Comparison of ENCODE assay signal across 1 cellular context in genomic region chr19:35380450-35381124, GRCh38.
TF ChIP-seq lines count a peak whose summit lies in the region.

No MANE protein-coding gene starts in this region.

TF ChIP-seq in HepG2, 621 proteins besides CTCF, POLR2A, EP300 and RAD21 (continued from another document and continues in another):
- peak; percentile 86; the same call in 1 of the 2 replicates for TF ChIP-seq TEF (CRISPR knock-in tag; IDR thresholded peaks at IDR 0.05)
- no peak for TF ChIP-seq LCORL (IDR thresholded peaks at IDR 0.05)
- peak; percentile 67; the same call in 1 of the 2 replicates for TF ChIP-seq LCORL (CRISPR knock-in tag; IDR thresholded peaks at IDR 0.05)
- peak; percentile 22; the same call in 1 of the 2 replicates for TF ChIP-seq ZNF317 (CRISPR knock-in tag; IDR thresholded peaks at IDR 0.05)
- peak; percentile 60; the same call in 1 of the 2 replicates for TF ChIP-seq RXRA (CRISPR knock-in tag; IDR thresholded peaks at IDR 0.05)
- TF ChIP-seq ZNF576 (CRISPR knock-in tag; IDR thresholded peaks at IDR 0.05), result no peak
- no peak for TF ChIP-seq REST (IDR thresholded peaks at IDR 0.05; ENCODE audit: borderline replicate concordance in 1 of 2, low read depth in 1 of 2, low read length in 2 of 2)
- 0 out of 2 replicates have a peak, but pooled peaks have one; percentile 33 for TF ChIP-seq ZNF12 (CRISPR knock-in tag; IDR thresholded peaks at IDR 0.05)
- TF ChIP-seq KAT8 (CRISPR knock-in tag; IDR thresholded peaks at IDR 0.05), result peak; percentile 48
- no peak; the same call in 1 of the 2 replicates for TF ChIP-seq FOXK1 (CRISPR knock-in tag; IDR thresholded peaks at IDR 0.05; ENCODE audit: borderline replicate concordance, low read depth)
- no peak; the same call in 1 of the 2 replicates for TF ChIP-seq ZNF350 (CRISPR knock-in tag; IDR thresholded peaks at IDR 0.05; ENCODE audit: borderline replicate concordance, low read depth)
- TF ChIP-seq SIN3B (IDR thresholded peaks at IDR 0.05; ENCODE audit: low read length), result no peak
- no peak for TF ChIP-seq ZNF180 (CRISPR knock-in tag; IDR thresholded peaks at IDR 0.05; ENCODE audit: borderline replicate concordance, low read depth)
- TF ChIP-seq BORCS8-MEF2B (CRISPR knock-in tag; IDR thresholded peaks at IDR 0.05), result no peak
- peak; percentile 51; the same call in 1 of the 2 replicates for TF ChIP-seq NCOA2 (CRISPR knock-in tag; IDR thresholded peaks at IDR 0.05)
- TF ChIP-seq ZNF558 (CRISPR knock-in tag; IDR thresholded peaks at IDR 0.05; ENCODE audit: borderline replicate concordance), result no peak
- TF ChIP-seq ZXDC (CRISPR knock-in tag; IDR thresholded peaks at IDR 0.05), result no peak
- no peak for TF ChIP-seq TRIM24 (CRISPR knock-in tag; IDR thresholded peaks at IDR 0.05)
- no peak for TF ChIP-seq MED8 (CRISPR knock-in tag; IDR thresholded peaks at IDR 0.05; ENCODE audit: insufficient replicate concordance)
- TF ChIP-seq TARDBP (CRISPR knock-in tag; IDR thresholded peaks at IDR 0.05), result peak; percentile 38; the same call in 1 of the 2 replicates
- no peak for TF ChIP-seq HOXA9 (CRISPR knock-in tag; IDR thresholded peaks at IDR 0.05; ENCODE audit: borderline replicate concordance)
- TF ChIP-seq ZBTB38 (CRISPR knock-in tag; IDR thresholded peaks at IDR 0.05), result no peak
- TF ChIP-seq SP1 (IDR thresholded peaks at IDR 0.05), result no peak
- no peak for TF ChIP-seq SP1 (CRISPR knock-in tag; IDR thresholded peaks at IDR 0.05)
- TF ChIP-seq MEIS1 (CRISPR knock-in tag; IDR thresholded peaks at IDR 0.05; ENCODE audit: borderline replicate concordance), result 0 out of 2 replicates have a peak, but pooled peaks have one; percentile 60
- no peak for TF ChIP-seq ZNF138 (CRISPR knock-in tag; IDR thresholded peaks at IDR 0.05; ENCODE audit: low read depth)
- no peak for TF ChIP-seq MAFK (conservative IDR thresholded peaks at IDR 0.05 in 1 of 2, IDR thresholded peaks at IDR 0.05 in 1 of 2; ENCODE audit: low read length in 2 of 2)
- TF ChIP-seq ZFAT (CRISPR knock-in tag; conservative IDR thresholded peaks at IDR 0.05), result no peak
- TF ChIP-seq ARNT2 (CRISPR knock-in tag; IDR thresholded peaks at IDR 0.05; ENCODE audit: low read depth), result no peak
- TF ChIP-seq ZNF414 (CRISPR knock-in tag; IDR thresholded peaks at IDR 0.05), result no peak
- TF ChIP-seq CSRNP2 (CRISPR knock-in tag; conservative IDR thresholded peaks at IDR 0.05; ENCODE audit: low read depth), result no peak
- no peak for TF ChIP-seq ZNF598 (CRISPR knock-in tag; IDR thresholded peaks at IDR 0.05; ENCODE audit: borderline replicate concordance)
- 0 out of 2 replicates have a peak, but pooled peaks have one; percentile 58 for TF ChIP-seq MIER2 (CRISPR knock-in tag; IDR thresholded peaks at IDR 0.05)
- no peak for TF ChIP-seq ZNF841 (CRISPR knock-in tag; IDR thresholded peaks at IDR 0.05; ENCODE audit: borderline replicate concordance)
- TF ChIP-seq GFI1 (CRISPR knock-in tag; IDR thresholded peaks at IDR 0.05; ENCODE audit: borderline replicate concordance), result no peak
- peak; percentile 82; the same call in 1 of the 2 replicates for TF ChIP-seq ZBTB20 (CRISPR knock-in tag; IDR thresholded peaks at IDR 0.05; ENCODE audit: borderline replicate concordance, low read depth)
- no peak for TF ChIP-seq THYN1 (CRISPR knock-in tag; IDR thresholded peaks at IDR 0.05; ENCODE audit: borderline replicate concordance, low read depth)
- TF ChIP-seq MYPOP (CRISPR knock-in tag; IDR thresholded peaks at IDR 0.05), result no peak
- TF ChIP-seq ZNF234 (CRISPR knock-in tag; conservative IDR thresholded peaks at IDR 0.05), result no peak
- TF ChIP-seq ZNF564 (CRISPR knock-in tag; IDR thresholded peaks at IDR 0.05), result no peak
- TF ChIP-seq NR2C2 (CRISPR knock-in tag; IDR thresholded peaks at IDR 0.05; ENCODE audit: borderline replicate concordance), result no peak
- TF ChIP-seq ZNF629 (CRISPR knock-in tag; conservative IDR thresholded peaks at IDR 0.05), result peak; percentile 30; the same call in 1 of the 2 replicates
- TF ChIP-seq ZNF615 (CRISPR knock-in tag; IDR thresholded peaks at IDR 0.05; ENCODE audit: borderline replicate concordance), result no peak
- no peak for TF ChIP-seq SRF (IDR thresholded peaks at IDR 0.05; ENCODE audit: low read depth, low read length)
- no peak for TF ChIP-seq ZZZ3 (CRISPR knock-in tag; IDR thresholded peaks at IDR 0.05; ENCODE audit: borderline replicate concordance)
- no peak for TF ChIP-seq KDM1A (CRISPR knock-in tag; IDR thresholded peaks at IDR 0.05)
- peak; percentile 47; the same call in 1 of the 2 replicates for TF ChIP-seq ZNF800 (CRISPR knock-in tag; IDR thresholded peaks at IDR 0.05)
- TF ChIP-seq GPBP1L1 (CRISPR knock-in tag; IDR thresholded peaks at IDR 0.05), result no peak
- peak; percentile 71 for TF ChIP-seq FOSL2 (CRISPR knock-in tag; IDR thresholded peaks at IDR 0.05)
- no peak for TF ChIP-seq DMTF1 (CRISPR knock-in tag; IDR thresholded peaks at IDR 0.05)
